In genomic region chr2:209451209-209451822, GRCh38 we compare ENCODE assay signal across 1 cellular context.
TF ChIP-seq lines count a peak whose summit lies in the region.

No MANE protein-coding gene starts in this region.

TF ChIP-seq in H1, 55 proteins besides CTCF, POLR2A, EP300 and RAD21 (continued from another document):
- peak; percentile 36 for TF ChIP-seq CHD7 (IDR thresholded peaks at IDR 0.05; ENCODE audit: insufficient replicate concordance, low read length)
